In the genomic region with DNA sequence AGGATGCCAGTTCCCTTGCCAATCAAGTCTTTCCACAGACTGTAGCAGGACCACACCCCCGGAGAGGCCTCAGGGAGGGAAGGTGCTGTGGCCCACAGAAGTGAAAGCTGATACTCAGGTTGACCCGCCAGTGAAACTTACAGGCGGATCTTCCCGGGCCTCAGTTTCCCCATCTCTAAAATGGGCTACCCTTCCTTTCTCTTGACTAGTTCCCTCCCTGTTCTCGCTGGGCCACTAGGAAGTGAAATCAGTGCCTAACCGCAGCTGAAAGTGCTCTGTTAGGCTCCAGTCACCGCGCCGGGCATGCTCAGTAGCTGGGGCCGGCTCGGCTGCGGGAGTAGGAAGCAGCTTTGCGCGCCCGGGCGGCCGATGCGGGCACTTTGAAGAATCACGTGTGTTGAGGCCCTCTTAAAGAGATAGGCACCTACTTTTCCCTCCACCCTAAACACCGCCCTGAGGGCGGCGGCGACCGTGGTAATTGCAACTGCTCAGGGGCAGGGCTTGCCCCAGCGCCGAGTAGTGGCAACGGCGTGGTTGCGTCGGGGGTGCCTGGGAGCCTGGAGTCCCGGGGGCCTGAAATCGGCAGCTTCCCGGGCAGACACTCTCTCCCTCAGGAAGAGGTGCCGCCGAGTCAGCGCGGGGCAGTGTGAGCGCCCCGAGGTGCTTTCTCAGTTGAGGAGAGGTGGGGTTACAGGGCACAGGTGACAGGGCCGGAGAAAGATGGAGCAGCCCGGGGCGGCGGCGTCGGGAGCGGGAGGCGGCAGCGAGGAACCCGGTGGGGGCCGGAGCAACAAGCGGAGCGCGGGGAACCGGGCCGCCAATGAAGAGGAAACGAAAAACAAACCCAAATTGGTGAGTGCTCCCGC, we compare ENCODE assay signal across 8 cellular contexts. TPM values are rescaled to one million over a fixed set of nuclear protein-coding genes. Genes with fewer than 3 reads are reported as not detected.
DNase-seq lines count a peak whose midpoint lies in the region; ATAC-seq and TF ChIP-seq lines count a peak whose summit lies in the region.

Gene DIAPH2 (plus strand): TSS at position 504 of the 866 bp plus-strand sequence.

- in situ Hi-C loops in endometrial microvascular endothelial cells (cut with HindIII; ENCODE audit: inconsistent ontology term, low pct_unique_long_range_greater_than_20kb, low sequenced_read_pairs), result no loop called here

- no peaks in the 10 kb centered on the region for H3K9me3 Mint-ChIP-seq in mesothelial cell of epicardium

- H3K4me3 Mint-ChIP-seq in mesothelial cell of epicardium, result peak within 1 kb of the TSS; percentile 97

- DNase-seq in NCI-H748 (lab: John Stamatoyannopoulos, UW; ENCODE audit: unreplicated experiment), result peak; percentile 13
- DNase-seq in NCI-H748 treated with DMSO at 0.1 percent for 48 hours (lab: John Stamatoyannopoulos, UW), result no peak
- DNase-seq in NCI-H524 treated with DMSO at 0.1 percent for 48 hours (lab: John Stamatoyannopoulos, UW), result peak; percentile 42
- peak; percentile 38 to 39 for DNase-seq in activated CD8-positive, alpha-beta memory T cell treated with anti-CD3 and anti-CD28 coated beads for 4 hours (ENCODE audit: low read depth in 2 of 2)
- DNase-seq in mesothelial cell of epicardium (ENCODE audit: low spot score in 2 of 2, unreplicated experiment in 2 of 2), result peak; percentile 48 to 79
- peak; percentile 23 for DNase-seq in stimulated activated CD8-positive, alpha-beta memory T cell treated with anti-CD3 and anti-CD28 coated beads, Interleukin-15, amount 100 ng/mL, for 24 hours (ENCODE audit: low read depth)

- peak within 1 kb of the TSS; percentile 88 for H3K27ac Mint-ChIP-seq in mesothelial cell of epicardium

- no peaks in the 10 kb centered on the region for H3K36me3 Mint-ChIP-seq in mesothelial cell of epicardium

- TF ChIP-seq CTCF in mesothelial cell of epicardium (IDR thresholded peaks at IDR 0.05; ENCODE audit: unreplicated experiment), result no peak

- peaks cover 17% of the 10 kb centered on the region for H3K4me1 Mint-ChIP-seq in mesothelial cell of epicardium

- H3K27me3 Mint-ChIP-seq in mesothelial cell of epicardium (ENCODE audit: low read depth), result no peaks in the 10 kb centered on the region

- peak; percentile 81 for ATAC-seq in HG03025 (IDR thresholded peaks at IDR 0.05; ENCODE audit: low FRiP score, unreplicated experiment)

RNA-seq across cellular contexts. Expression of gene DIAPH2, which starts in this region (rescaled TPM):
- total RNA-seq in endometrial microvascular endothelial cells (ENCODE audit: inconsistent ontology term) (13.3 TPM), mesothelial cell of epicardium (18.0 to 20.1 TPM (median 19.2 TPM) in 3 replicates)
